In the genomic region with DNA sequence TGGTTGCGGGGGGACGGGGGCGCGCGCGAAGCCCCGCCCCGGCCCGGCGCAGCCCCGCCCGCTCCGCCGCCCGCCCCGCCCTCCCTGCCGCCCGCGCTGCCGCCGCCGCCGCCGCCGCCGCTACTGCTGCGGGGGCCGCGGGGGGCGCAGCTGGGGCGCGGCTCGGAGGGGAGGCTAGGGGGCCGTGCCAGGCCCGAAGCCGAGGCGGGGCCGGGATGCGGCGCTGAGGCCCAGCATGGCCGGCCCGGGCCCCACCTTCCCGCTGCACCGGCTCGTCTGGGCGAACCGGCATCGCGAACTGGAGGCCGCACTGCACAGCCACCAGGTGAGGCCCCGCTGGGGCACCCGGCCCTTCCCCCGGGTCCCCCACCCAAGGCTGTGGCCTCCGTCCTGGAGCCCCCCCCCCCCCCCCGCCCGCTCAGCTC, we compare ENCODE assay signal across 9 cellular contexts. TPM values are rescaled to one million over a fixed set of nuclear protein-coding genes. Genes with fewer than 3 reads are reported as not detected.
DNase-seq lines count a peak whose midpoint lies in the region; ATAC-seq, FAIRE-seq and TF ChIP-seq lines count a peak whose summit lies in the region.
"Had no signal": no experiment of that assay in that cellular context is flagged by ENCODE, and none has a peak within 500 bp of the region (broad histone marks: within the 10 kb centered on the region; RNA-seq: fewer than 3 reads in every experiment).

Gene ANKRD13D, plus strand, starts transcription at position 78 of the 425 bp plus-strand sequence. Its CDS starts 158 bp downstream, at position 236.

- no peaks in the 10 kb centered on the region for H3K27me3 Mint-ChIP-seq in activated CD8-positive, alpha-beta T cell treated with anti-CD3 and anti-CD28 coated beads for 36 hours

- POLR2A ChIA-PET in activated CD8-positive, alpha-beta T cell treated with anti-CD3 and anti-CD28 coated beads for 36 hours (lab: Charles Lee) = interaction anchor here (1.1 to 9.2 kb wide), 10 partner anchors 12 to 148 kb away, joined by 3 to 308 read pairs (median 10); partner anchors contain the start of genes GRK2, PTPRCAP, RAD9A and SSH3

- WGBS in heart left ventricle, 4 donors = 0 to 1% (median 0%) methylated on average over 1 to 56 of the region's 56 CpGs; no CpG with 5 or more reads in 1 of the 4 donors

- H3K9me3 Mint-ChIP-seq in activated CD8-positive, alpha-beta T cell treated with anti-CD3 and anti-CD28 coated beads for 36 hours = no peaks in the 10 kb centered on the region

- peaks cover 5 to 88% (median 31%) of the 10 kb centered on the region in 12 donors for H3K4me1 ChIP-seq in heart left ventricle

- peaks cover 59% of the 10 kb centered on the region for H3K36me3 Mint-ChIP-seq in activated CD8-positive, alpha-beta T cell treated with anti-CD3 and anti-CD28 coated beads for 36 hours (ENCODE audit: low read depth)

- no peak for TF ChIP-seq POLR2A in heart left ventricle (IDR thresholded peaks at IDR 0.05)

- H3K4me3 ChIP-seq in heart left ventricle = peak within 1 kb of the TSS; percentile 70 to 95 (median 86)

- peaks cover 3 to 75% (median 46%) of the 10 kb centered on the region in 9 donors for H3K36me3 ChIP-seq in heart left ventricle

- no peaks in the 10 kb centered on the region for H3K27me3 ChIP-seq in heart left ventricle

- H3K4me3 Mint-ChIP-seq in activated CD8-positive, alpha-beta T cell treated with anti-CD3 and anti-CD28 coated beads for 36 hours = peak within 1 kb of the TSS; percentile 93

- ATAC-seq in HG03064 (IDR thresholded peaks at IDR 0.05; ENCODE audit: low read depth, unreplicated experiment) = peak; percentile 24
- ATAC-seq in activated CD8-positive, alpha-beta T cell treated with anti-CD3 and anti-CD28 coated beads for 36 hours = peak; percentile 43
- ATAC-seq in heart left ventricle = no peak

- CTCF ChIA-PET in activated CD8-positive, alpha-beta T cell treated with anti-CD3 and anti-CD28 coated beads for 36 hours (lab: Charles Lee) = interaction anchor here (1.0 to 4.9 kb wide), 9 partner anchors 13 to 93 kb away, joined by 3 to 55 read pairs (median 4); partner anchors contain the start of gene SSH3

- H3K27ac ChIP-seq in heart left ventricle = peak within 1 kb of the TSS; percentile 89 to 100 (median 94)

- DNase-seq in NCI-H2081 (lab: John Stamatoyannopoulos, UW) (peak; percentile 73 to 74), NCI-H2081 treated with DMSO at 0.1 percent for 48 hours (lab: John Stamatoyannopoulos, UW) (no peak), heart left ventricle (no peak), retina (peak; percentile 36), RCC 7860 (ENCODE audit: low spot score) (no peak)
- DNase-seq in activated CD8-positive, alpha-beta T cell treated with anti-CD3 and anti-CD28 coated beads for 36 hours = no peak
- DNase-seq in activated CD4-positive, alpha-beta T cell treated with anti-CD3 and anti-CD28 coated beads, Interleukin-2, amount 50 U/mL, for 4 hours = no peak

- TF ChIP-seq CTCF in activated CD8-positive, alpha-beta T cell treated with anti-CD3 and anti-CD28 coated beads for 36 hours (IDR thresholded peaks at IDR 0.05) = no peak
- TF ChIP-seq CTCF in heart left ventricle (IDR thresholded peaks at IDR 0.05) = no peak

- FAIRE-seq in RCC 7860 (lab: Jason Lieb, UNC) = no peak
- FAIRE-seq: islet of Langerhans had no signal

- no peaks in the 10 kb centered on the region for H3K9me3 ChIP-seq in heart left ventricle

- intact Hi-C loops in activated CD8-positive, alpha-beta T cell treated with anti-CD3 and anti-CD28 coated beads for 36 hours (cut with micrococcal nuclease) = loop anchor here (2.0 kb wide), 1 partner anchor 18 kb away; no protein-coding TSS in a partner anchor
- intact Hi-C loops in heart left ventricle (cut with DNase I) = loop anchor here in 5 of 10 donors (1.0 to 2.0 kb wide), 6 partner anchors 14 to 28 kb away; partner anchors contain the start of genes GRK2 (in 3 of the 5) and SSH3 (in 1 of the 5)

- H3K4me1 Mint-ChIP-seq in activated CD8-positive, alpha-beta T cell treated with anti-CD3 and anti-CD28 coated beads for 36 hours (ENCODE audit: low read depth) = peaks cover 63% of the 10 kb centered on the region

- H3K27ac Mint-ChIP-seq in activated CD8-positive, alpha-beta T cell treated with anti-CD3 and anti-CD28 coated beads for 36 hours = peak within 1 kb of the TSS; percentile 99

RNA-seq across cellular contexts. Expression of gene ANKRD13D, which starts in this region (rescaled TPM):
- 10 to 100 TPM; 75.4 to 78.7 TPM for total RNA-seq in activated CD8-positive, alpha-beta T cell treated with anti-CD3 and anti-CD28 coated beads for 36 hours
- 10 to 100 TPM in 6 of 9 donors, 1 to 10 TPM in 3; 7.6 to 43.6 (median 12.8) TPM for total RNA-seq in heart left ventricle
- polyA plus RNA-seq in heart left ventricle = 10 to 100 TPM; 12.3 to 17.6 TPM

Comparison
In these comparisons a context has a peak if more than half of its experiments do, and no peak if none do; other contexts are left out.
1. DNase-seq: peak in NCI-H2081 (2 of 2) and retina (single experiment); none in NCI-H2081 treated with DMSO at 0.1 percent for 48 hours (single experiment), activated CD8-positive, alpha-beta T cell treated with anti-CD3 and anti-CD28 coated beads for 36 hours (single experiment), heart left ventricle (0 of 5), RCC 7860 (single experiment) and activated CD4-positive, alpha-beta T cell treated with anti-CD3 and anti-CD28 coated beads, Interleukin-2, amount 50 U/mL, for 4 hours (0 of 2).
2. ATAC-seq: peak in HG03064 (single experiment) and activated CD8-positive, alpha-beta T cell treated with anti-CD3 and anti-CD28 coated beads for 36 hours (single experiment); none in heart left ventricle (0 of 4).